9 cellular contexts compared by ENCODE assay signal in genomic region chr6:68087399-68088133, GRCh38.
DNase-seq lines count a peak whose midpoint lies in the region; ATAC-seq lines count a peak whose summit lies in the region.
"Had no signal": no experiment of that assay in that cellular context is flagged by ENCODE, and none has a peak within 500 bp of the region (broad histone marks: within the 10 kb centered on the region; RNA-seq: fewer than 3 reads in every experiment).

No MANE protein-coding gene starts in this region.

- peak; percentile 21 for DNase-seq in GF-D8 (lab: John Stamatoyannopoulos, UW)
- DNase-seq in adipocyte (ENCODE audit: low read depth) = peak; percentile 46
- DNase-seq in activated T-helper 1 cell treated with anti-CD3 and anti-CD28 coated beads, Interleukin-12 subunit alpha, Interleukin-12 subunit beta, Interleukin-2, Interleukin-4 antibody, amounts not matched to agents 30 ng/mL and 10 ng/mL and 1 ng/mL, durations not matched to agents 14 hours and 24 hours and 36 hours (ENCODE audit: low spot score) = no peak
- no peak for DNase-seq in activated CD4-positive, alpha-beta T cell treated with anti-CD3 and anti-CD28 coated beads for 1 hour
- DNase-seq in NCI-H2196 treated with DMSO at 0.1 percent for 48 hours (lab: John Stamatoyannopoulos, UW; ENCODE audit: unreplicated experiment) = no peak
- DNase-seq in activated CD8-positive, alpha-beta memory T cell treated with anti-CD3 and anti-CD28 coated beads for 24 hours = no peak
- DNase-seq: NCI-H1694 treated with DMSO at 0.1 percent for 48 hours had no signal

- no peaks in the 10 kb centered on the region for H3K9me3 Mint-ChIP-seq in activated T-helper 1 cell treated with anti-CD3 and anti-CD28 coated beads, Interleukin-12 subunit alpha, Interleukin-12 subunit beta, Interleukin-2, Interleukin-4 antibody, amounts not matched to agents 30 ng/mL and 10 ng/mL and 1 ng/mL, durations not matched to agents 14 hours and 24 hours and 36 hours

- no peaks in the 10 kb centered on the region for H3K36me3 ChIP-seq in adipocyte (ENCODE audit: control insufficient read depth, insufficient read depth, low read length, severe bottlenecking)

- intact Hi-C loops in activated T-helper 1 cell treated with anti-CD3 and anti-CD28 coated beads, Interleukin-12 subunit alpha, Interleukin-12 subunit beta, Interleukin-2, Interleukin-4 antibody, amounts not matched to agents 30 ng/mL and 10 ng/mL and 1 ng/mL, durations not matched to agents 14 hours and 24 hours and 36 hours (cut with micrococcal nuclease) = no loop called here

- H3K4me1 ChIP-seq in adipocyte (ENCODE audit: control insufficient read depth, insufficient read depth, low read length) = no peaks in the 10 kb centered on the region

- H3K4me3 ChIP-seq in adipocyte (ENCODE audit: low read length) = no peak overlapping the region

- H3K9ac ChIP-seq in adipocyte (ENCODE audit: low read length) = no peak overlapping the region

- ATAC-seq in GM21390 (IDR thresholded peaks at IDR 0.05; ENCODE audit: unreplicated experiment) (peak; percentile 89), HG03439 (IDR thresholded peaks at IDR 0.05; ENCODE audit: unreplicated experiment) (peak; percentile 83)

- no peaks in the 10 kb centered on the region for H3K9me3 ChIP-seq in adipocyte (ENCODE audit: control insufficient read depth, low read length)

- H3K27me3 Mint-ChIP-seq in activated T-helper 1 cell treated with anti-CD3 and anti-CD28 coated beads, Interleukin-12 subunit alpha, Interleukin-12 subunit beta, Interleukin-2, Interleukin-4 antibody, amounts not matched to agents 30 ng/mL and 10 ng/mL and 1 ng/mL, durations not matched to agents 14 hours and 24 hours and 36 hours (ENCODE audit: insufficient read depth) = no peaks in the 10 kb centered on the region

- H3K27me3 ChIP-seq in adipocyte (replicated peaks; ENCODE audit: control insufficient read depth, insufficient read depth, low read length) = no peaks in the 10 kb centered on the region

- no peak overlapping the region for H3K27ac Mint-ChIP-seq in activated T-helper 1 cell treated with anti-CD3 and anti-CD28 coated beads, Interleukin-12 subunit alpha, Interleukin-12 subunit beta, Interleukin-2, Interleukin-4 antibody, amounts not matched to agents 30 ng/mL and 10 ng/mL and 1 ng/mL, durations not matched to agents 14 hours and 24 hours and 36 hours

- H3K4me1 Mint-ChIP-seq in activated T-helper 1 cell treated with anti-CD3 and anti-CD28 coated beads, Interleukin-12 subunit alpha, Interleukin-12 subunit beta, Interleukin-2, Interleukin-4 antibody, amounts not matched to agents 30 ng/mL and 10 ng/mL and 1 ng/mL, durations not matched to agents 14 hours and 24 hours and 36 hours (ENCODE audit: low read depth) = no peaks in the 10 kb centered on the region

- no peaks in the 10 kb centered on the region for H3K36me3 Mint-ChIP-seq in activated T-helper 1 cell treated with anti-CD3 and anti-CD28 coated beads, Interleukin-12 subunit alpha, Interleukin-12 subunit beta, Interleukin-2, Interleukin-4 antibody, amounts not matched to agents 30 ng/mL and 10 ng/mL and 1 ng/mL, durations not matched to agents 14 hours and 24 hours and 36 hours (ENCODE audit: low read depth)

- no peak overlapping the region for H3K4me3 Mint-ChIP-seq in activated T-helper 1 cell treated with anti-CD3 and anti-CD28 coated beads, Interleukin-12 subunit alpha, Interleukin-12 subunit beta, Interleukin-2, Interleukin-4 antibody, amounts not matched to agents 30 ng/mL and 10 ng/mL and 1 ng/mL, durations not matched to agents 14 hours and 24 hours and 36 hours

Comparison
In these comparisons a context has a peak if more than half of its experiments do, and no peak if none do; other contexts are left out.
1. DNase-seq: peak in GF-D8 (single experiment) and adipocyte (single experiment); none in activated T-helper 1 cell treated with anti-CD3 and anti-CD28 coated beads, Interleukin-12 subunit alpha, Interleukin-12 subunit beta, Interleukin-2, Interleukin-4 antibody, amounts not matched to agents 30 ng/mL and 10 ng/mL and 1 ng/mL, durations not matched to agents 14 hours and 24 hours and 36 hours (single experiment), activated CD4-positive, alpha-beta T cell treated with anti-CD3 and anti-CD28 coated beads for 1 hour (single experiment), NCI-H2196 treated with DMSO at 0.1 percent for 48 hours (single experiment) and activated CD8-positive, alpha-beta memory T cell treated with anti-CD3 and anti-CD28 coated beads for 24 hours (single experiment).